Comparison of ENCODE assay signal across 24 cellular contexts in the genomic region with DNA sequence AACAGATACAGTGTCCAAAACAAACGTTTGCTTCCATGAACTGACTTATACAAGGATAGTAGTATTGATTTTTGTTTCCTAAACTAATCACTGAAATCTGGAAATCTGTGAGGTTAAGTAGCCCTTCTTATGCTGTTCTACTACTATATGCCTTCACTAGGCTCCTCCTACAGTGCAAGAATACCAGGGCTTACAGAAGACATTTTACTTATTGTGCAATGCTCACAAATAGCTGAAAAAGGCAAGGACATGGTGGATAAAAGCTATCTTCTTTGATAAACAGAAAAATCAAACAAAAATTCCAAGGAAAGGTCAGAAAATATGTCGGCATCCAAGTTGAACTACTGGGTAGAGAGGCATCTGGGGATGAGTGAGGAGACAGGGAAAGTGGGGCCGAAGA.
"Had no signal": no experiment of that assay in that cellular context is flagged by ENCODE, and none has a peak within 500 bp of the region (broad histone marks: within the 10 kb centered on the region; RNA-seq: fewer than 3 reads in every experiment).

No MANE protein-coding gene starts in this region.

- H3K79me2 ChIP-seq: parathyroid adenoma had no signal

- H3K9me3 Mint-ChIP-seq: immature natural killer cell; memory B cell; natural killer cell treated with Interleukin-12 subunit alpha and Interleukin-12 subunit beta and Interleukin-15 and Interleukin-18, amount 100 ng/mL, for 72 hours had no signal

- H3K36me3 ChIP-seq: lower lobe of right lung, thoracic aorta, transverse colon had no signal

- H3K9ac ChIP-seq: parathyroid adenoma had no signal

- H3K27ac ChIP-seq: gastroesophageal sphincter, left ventricle myocardium inferior, lower lobe of right lung, parathyroid adenoma, psoas muscle, sigmoid colon, skin epidermis, stomach, thoracic aorta, transverse colon had no signal

- DNase-seq: effector memory CD4-positive, alpha-beta T cell; foreskin fibroblast; immature natural killer cell; kidney; left cardiac atrium; left ventricle myocardium inferior; lower lobe of right lung; midbrain; occipital lobe; psoas muscle; retina; sigmoid colon; stimulated activated CD4-positive, alpha-beta T cell treated with anti-CD3 and anti-CD28 coated beads, Interleukin-12 subunit alpha, Interleukin-12 subunit beta, amount 100 ng/mL, for 4 hours; stimulated activated naive CD4-positive, alpha-beta T cell; stomach; substantia nigra; transverse colon had no signal

- H2AFZ ChIP-seq: parathyroid adenoma had no signal

- H3K4me3 ChIP-seq: gastroesophageal sphincter, left ventricle myocardium inferior, lower lobe of right lung, psoas muscle, sigmoid colon, skin epidermis, stomach, thoracic aorta, transverse colon had no signal

- ATAC-seq: esophagus mucosa; gastroesophageal sphincter; left cardiac atrium; lower lobe of right lung; natural killer cell treated with Interleukin-12 subunit alpha and Interleukin-12 subunit beta and Interleukin-15 and Interleukin-18, amount 100 ng/mL, for 72 hours; psoas muscle had no signal

- H3K4me3 Mint-ChIP-seq: immature natural killer cell; memory B cell; natural killer cell treated with Interleukin-12 subunit alpha and Interleukin-12 subunit beta and Interleukin-15 and Interleukin-18, amount 100 ng/mL, for 72 hours had no signal

- H3K27ac Mint-ChIP-seq: memory B cell; natural killer cell treated with Interleukin-12 subunit alpha and Interleukin-12 subunit beta and Interleukin-15 and Interleukin-18, amount 100 ng/mL, for 72 hours had no signal

- H3K27me3 ChIP-seq: gastroesophageal sphincter, sigmoid colon, stomach, transverse colon had no signal

- H3K4me1 ChIP-seq: lower lobe of right lung, parathyroid adenoma, psoas muscle, sigmoid colon had no signal

- H3K27me3 Mint-ChIP-seq: memory B cell; natural killer cell treated with Interleukin-12 subunit alpha and Interleukin-12 subunit beta and Interleukin-15 and Interleukin-18, amount 100 ng/mL, for 72 hours had no signal

- H3K9me3 ChIP-seq: gastroesophageal sphincter, left ventricle myocardium inferior, lower lobe of right lung, psoas muscle, sigmoid colon, stomach, thoracic aorta, transverse colon had no signal
